In genomic region chr7:99290148-99290547, GRCh38 we compare ENCODE assay signal across 12 cellular contexts. TPM values are rescaled to one million over a fixed set of nuclear protein-coding genes. Genes with fewer than 3 reads are reported as not detected.
"Had no signal": no experiment of that assay in that cellular context is flagged by ENCODE, and none has a peak within 500 bp of the region (broad histone marks: within the 10 kb centered on the region; RNA-seq: fewer than 3 reads in every experiment).

No MANE protein-coding gene starts in this region.

RNA-seq across cellular contexts. Expression of gene MYH16, which starts 17.5 kb away (rescaled TPM):
- total RNA-seq: subcutaneous adipose tissue, suprapubic skin, temporal lobe, thoracic aorta, thyroid gland, tibial nerve, transverse colon, upper lobe of right lung, ureter, urinary bladder, uterus, vagina had no signal
- polyA plus RNA-seq: urinary bladder had no signal
